Comparison of ENCODE assay signal across 24 cellular contexts in genomic region chr3:331881-332280, GRCh38.
DNase-seq lines count a peak whose midpoint lies in the region; ATAC-seq and TF ChIP-seq lines count a peak whose summit lies in the region.
"Had no signal": no experiment of that assay in that cellular context is flagged by ENCODE, and none has a peak within 500 bp of the region (broad histone marks: within the 10 kb centered on the region; RNA-seq: fewer than 3 reads in every experiment).

No MANE protein-coding gene starts in this region.

- DNase-seq in HCEC 1CT (peak; percentile 68), astrocyte of the hippocampus (ENCODE audit: low read depth, low spot score) (peak; percentile 21), iris pigment epithelial cell (ENCODE audit: low read depth) (peak; percentile 19), sciatic nerve (ENCODE audit: low spot score) (no peak), RPMI8226 (no peak), H9 (no peak), WERI-Rb-1 (no peak)
- DNase-seq: CD4-positive, CD25-positive, alpha-beta regulatory T cell; DMS153; DND-41; H7; HFFc6; MM.1S; NCI-H2029; NCI-H446; NCI-H526; NCI-H82; NK-92 treated with Interleukin-12 subunit alpha and Interleukin-12 subunit beta, amount 100 ng/mL, for 24 hours; PC-3 had no signal

- no peak overlapping the region for H3K27ac Mint-ChIP-seq in H9
- H3K27ac Mint-ChIP-seq: CD4-positive, CD25-positive, alpha-beta regulatory T cell; HFFc6; IgD-negative memory B cell had no signal

- H4K20me1 ChIP-seq in H9 (ENCODE audit: control insufficient read depth, insufficient read depth, insufficient read length): no peaks in the 10 kb centered on the region
- H4K20me1 ChIP-seq: BLaER1 had no signal

- TF ChIP-seq CTCF in H9 (conservative IDR thresholded peaks at IDR 0.05): no peak
- no peak for TF ChIP-seq CTCF in WERI-Rb-1 (IDR thresholded peaks at IDR 0.05; ENCODE audit: low read depth, low read length)

- H4K8ac ChIP-seq in H9 (replicated peaks; ENCODE audit: insufficient read length, low read depth, low read length): no peak overlapping the region

- H3K4ac ChIP-seq in H9 (ENCODE audit: low read depth, low read length): no peak overlapping the region

- no peak overlapping the region for H2BK15ac ChIP-seq in H9 (ENCODE audit: low read depth, low read length)

- ATAC-seq in sciatic nerve: no peak
- ATAC-seq: PC-3, Right ventricle myocardium inferior had no signal

- no peak overlapping the region for H2BK20ac ChIP-seq in H9 (ENCODE audit: low read depth, low read length, poor library complexity, severe bottlenecking)

- no peak overlapping the region for H3K4me3 Mint-ChIP-seq in H9
- H3K4me3 Mint-ChIP-seq: CD4-positive, CD25-positive, alpha-beta regulatory T cell; HFFc6; IgD-negative memory B cell had no signal

- H3K36me3 Mint-ChIP-seq in H9 (ENCODE audit: insufficient read depth in 1 of 3, low read depth in 3 of 3): no peaks in the 10 kb centered on the region
- H3K36me3 Mint-ChIP-seq: CD4-positive, CD25-positive, alpha-beta regulatory T cell; IgD-negative memory B cell had no signal

- no peaks in the 10 kb centered on the region for H3K9me3 Mint-ChIP-seq in H9

- no peak overlapping the region for H2BK12ac ChIP-seq in H9 (ENCODE audit: insufficient read length, low read depth, low read length)

- H3K23ac ChIP-seq in H9 (ENCODE audit: insufficient read length, low read depth, low read length): no peak overlapping the region

- H2AK5ac ChIP-seq in H9 (ENCODE audit: insufficient read length, low read length): no peak overlapping the region

- H3K18ac ChIP-seq in H9 (ENCODE audit: insufficient read length, low read depth, low read length): no peak overlapping the region

- intact Hi-C loops in sciatic nerve (cut with DNase I): no loop called here

- no peak overlapping the region for H3K4me2 ChIP-seq in H9 (ENCODE audit: insufficient read depth, insufficient read length, low read length)
- H3K4me2 ChIP-seq: BLaER1, KMS-11 had no signal

- no peaks in the 10 kb centered on the region for H3K9me3 ChIP-seq in H9 (ENCODE audit: control insufficient read depth, low read depth, low read length)
- no peaks in the 10 kb centered on the region for H3K9me3 ChIP-seq in WERI-Rb-1 (ENCODE audit: severe bottlenecking)
- H3K9me3 ChIP-seq: BLaER1, SJCRH30 had no signal

- H3K9ac ChIP-seq in H9 (ENCODE audit: extremely low read depth, insufficient read length, low read length): no peak overlapping the region
- H3K9ac ChIP-seq: BLaER1, KMS-11 had no signal

- H3K56ac ChIP-seq in H9 (ENCODE audit: insufficient read length, low read depth, low read length): no peak overlapping the region

- H3K14ac ChIP-seq in H9 (ENCODE audit: insufficient read depth, low read length): no peak overlapping the region

- H3K4me1 Mint-ChIP-seq in H9: no peaks in the 10 kb centered on the region
- H3K4me1 Mint-ChIP-seq: CD4-positive, CD25-positive, alpha-beta regulatory T cell had no signal

- no peak overlapping the region for H3K4me3 ChIP-seq in WERI-Rb-1 (ENCODE audit: low read depth, low read length)
- H3K4me3 ChIP-seq: BLaER1, SJCRH30 had no signal

- no peaks in the 10 kb centered on the region for H3K27me3 Mint-ChIP-seq in H9 (ENCODE audit: low read depth)
- H3K27me3 Mint-ChIP-seq: IgD-negative memory B cell had no signal

- H3T11ph ChIP-seq in H9 (ENCODE audit: low read length): no peak overlapping the region

- H2BK120ac ChIP-seq in H9 (ENCODE audit: low read depth, low read length, poor library complexity, severe bottlenecking): no peak overlapping the region

- H3K27me3 ChIP-seq in H9 (ENCODE audit: insufficient read depth, low read length): no peaks in the 10 kb centered on the region
- H3K27me3 ChIP-seq in WERI-Rb-1 (ENCODE audit: insufficient read depth, low read depth, severe bottlenecking): no peaks in the 10 kb centered on the region
- H3K27me3 ChIP-seq: BLaER1, SJCRH30 had no signal

- no peak overlapping the region for H2AFZ ChIP-seq in H9 (ENCODE audit: low read length)

- H3K27ac ChIP-seq in H9 (ENCODE audit: insufficient read length, low read depth, low read length): no peak overlapping the region
- H3K27ac ChIP-seq in WERI-Rb-1: no peak overlapping the region
- H3K27ac ChIP-seq: BLaER1, KMS-11, SJCRH30 had no signal

- no peaks in the 10 kb centered on the region for H3K4me1 ChIP-seq in H9 (ENCODE audit: insufficient read depth, low read length)
- H3K4me1 ChIP-seq: BLaER1, SJCRH30 had no signal

- no peak overlapping the region for H4K5ac ChIP-seq in H9 (ENCODE audit: insufficient read length, low read depth, low read length)

- H3K23me2 ChIP-seq in H9 (ENCODE audit: insufficient read length, low read depth, low read length, poor library complexity, severe bottlenecking): no peaks in the 10 kb centered on the region

- no peak overlapping the region for H4K91ac ChIP-seq in H9 (ENCODE audit: insufficient read length, low read depth, low read length)

- no peaks in the 10 kb centered on the region for H3K79me2 ChIP-seq in H9 (ENCODE audit: insufficient read depth, low read length)

- H3K36me3 ChIP-seq in WERI-Rb-1: no peaks in the 10 kb centered on the region
- H3K36me3 ChIP-seq: BLaER1, SJCRH30 had no signal

- H3K79me1 ChIP-seq in H9 (ENCODE audit: insufficient read depth, low read depth, low read length, poor library complexity, severe bottlenecking): no peaks in the 10 kb centered on the region

- WGBS in H9 (ENCODE audit: extremely low coverage, insufficient read length, low lambda C conversion rate): no CpG with 5 or more reads among the region's 5 CpGs

- no peak overlapping the region for H2BK5ac ChIP-seq in H9 (ENCODE audit: insufficient read length, low read length)

Comparison
In these comparisons a context has a peak if more than half of its experiments do, and no peak if none do; other contexts are left out.
1. DNase-seq: peak in HCEC 1CT (single experiment), astrocyte of the hippocampus (single experiment) and iris pigment epithelial cell (single experiment); none in sciatic nerve (single experiment), RPMI8226 (single experiment), H9 (single experiment) and WERI-Rb-1 (single experiment).